8 cellular contexts compared by ENCODE assay signal in genomic region chr13:50185769-50186763, GRCh38.
A peak's percentile ranks its signal among the peaks of the same experiment; 100 is the strongest.
DNase-seq lines count a peak whose midpoint lies in the region; ATAC-seq, FAIRE-seq and TF ChIP-seq lines count a peak whose summit lies in the region.
"Not testable (repeated sequence)": the region's sequence is repeated elsewhere in the genome, so short reads cannot be mapped to it uniquely, and the experiment has no call there.

No MANE protein-coding gene starts in this region.

- TF ChIP-seq CTCF in CD8-positive, alpha-beta T cell (IDR thresholded peaks at IDR 0.05); endothelial cell (IDR thresholded peaks at IDR 0.05; ENCODE audit: unreplicated experiment); HepG2 (CRISPR knock-in tag; IDR thresholded peaks at IDR 0.05): not testable (repeated sequence)

- not testable (repeated sequence) for H3K36me3 ChIP-seq in CD8-positive, alpha-beta T cell (ENCODE audit: insufficient read depth, low read length); H7 (replicated peaks; ENCODE audit: control insufficient read depth, insufficient read depth, low read length); HepG2 (replicated peaks in 1 of 2; ENCODE audit: control insufficient read depth in 1 of 2, insufficient read depth in 2 of 2, low read length in 2 of 2); trophoblast cell (ENCODE audit: control insufficient read depth in 1 of 2, insufficient read depth in 2 of 2, low read length in 2 of 2)

- peak overlapping the region; percentile 61 for H3K4me3 Mint-ChIP-seq in CD8-positive, alpha-beta T cell
- H3K4me3 Mint-ChIP-seq in T-cell: peak overlapping the region; percentile 13 to 42 (median 25)
- H3K4me3 Mint-ChIP-seq in activated naive CD4-positive, alpha-beta T cell treated with anti-CD3 and anti-CD28 coated beads, Interleukin-2, amount 50 U/mL, for 24 hours: not testable (repeated sequence)
- peak overlapping the region; percentile 65 for H3K4me3 Mint-ChIP-seq in endothelial cell (ENCODE audit: unreplicated experiment)

- not testable (repeated sequence) for H3K23ac ChIP-seq in trophoblast cell (ENCODE audit: low read length)

- not testable (repeated sequence) for H3K4me1 Mint-ChIP-seq in CD8-positive, alpha-beta T cell (ENCODE audit: low read depth); activated naive CD4-positive, alpha-beta T cell treated with anti-CD3 and anti-CD28 coated beads, Interleukin-2, amount 50 U/mL, for 24 hours; endothelial cell (ENCODE audit: unreplicated experiment)
- peaks cover 0 to 25% (median 5%) of the 10 kb centered on the region in 3 donors for H3K4me1 Mint-ChIP-seq in T-cell

- not testable (repeated sequence) for H3K18ac ChIP-seq in trophoblast cell (ENCODE audit: low read length)

- H3K14ac ChIP-seq in trophoblast cell (ENCODE audit: low read length): not testable (repeated sequence)

- not testable (repeated sequence) for TF ChIP-seq RAD21 in HepG2 (CRISPR knock-in tag; IDR thresholded peaks at IDR 0.05)

- DNase-seq in CD8-positive, alpha-beta T cell; H7; T-cell; endothelial cell (ENCODE audit: low spot score); HepG2 (ENCODE audit: low spot score): not testable (repeated sequence)
- DNase-seq in NCI-H1417 (lab: John Stamatoyannopoulos, UW) (peak in 2 of 3 experiments; percentile 54 to 80), trophoblast cell (peak in 1 of 2 donors; percentile 28)

- POLR2A ChIA-PET in CD8-positive, alpha-beta T cell (lab: Charles Lee); T-cell (lab: Charles Lee): not testable (repeated sequence)
- POLR2A ChIA-PET in HepG2 (lab: Yijun Ruan, JAX): interaction anchor here (0.9 to 2.8 kb wide), 4 partner anchors 59 to 133 kb away, joined by 3 to 21 read pairs (median 8); no protein-coding TSS in a partner anchor

- not testable (repeated sequence) for H4K20me1 ChIP-seq in HepG2 (ENCODE audit: insufficient read depth, low read length)

- not testable (repeated sequence) for H3K4ac ChIP-seq in trophoblast cell (ENCODE audit: low read depth, low read length)

- not testable (repeated sequence) for H3K27me3 ChIP-seq in CD8-positive, alpha-beta T cell (ENCODE audit: insufficient read depth, low read length); H7 (ENCODE audit: control insufficient read depth, insufficient read depth, low read length); HepG2 (ENCODE audit: control insufficient read depth in 1 of 2, insufficient read depth in 2 of 2, low read length in 2 of 2); trophoblast cell (ENCODE audit: insufficient read depth, low read length)

- peak overlapping the region; percentile 49 for H3K27ac Mint-ChIP-seq in CD8-positive, alpha-beta T cell
- H3K27ac Mint-ChIP-seq in T-cell: peak overlapping the region in 1 of 2 donors; percentile 16
- H3K27ac Mint-ChIP-seq in activated naive CD4-positive, alpha-beta T cell treated with anti-CD3 and anti-CD28 coated beads, Interleukin-2, amount 50 U/mL, for 24 hours: peak overlapping the region; percentile 35
- H3K27ac Mint-ChIP-seq in endothelial cell (ENCODE audit: unreplicated experiment): peak overlapping the region; percentile 78

- in situ Hi-C loops in HepG2 (cut with HindIII; ENCODE audit: extremely low pct_ligation_motif_present, low pct_unique_long_range_greater_than_20kb): not testable (repeated sequence)

- not testable (repeated sequence) for H3K9me3 Mint-ChIP-seq in CD8-positive, alpha-beta T cell; T-cell; activated naive CD4-positive, alpha-beta T cell treated with anti-CD3 and anti-CD28 coated beads, Interleukin-2, amount 50 U/mL, for 24 hours; endothelial cell (ENCODE audit: unreplicated experiment)

- WGBS in HepG2 (ENCODE audit: low lambda C conversion rate): under 1% methylated on average over 8 of the region's 32 CpGs
- no CpG with 5 or more reads among the region's 32 CpGs for WGBS in trophoblast cell (ENCODE audit: extremely low coverage, insufficient coverage, insufficient read length)

- H3K4me2 ChIP-seq in HepG2 (ENCODE audit: low read depth, low read length): peak overlapping the region; percentile 74
- not testable (repeated sequence) for H3K4me2 ChIP-seq in trophoblast cell (ENCODE audit: low read length)

- not testable (repeated sequence) for H3K27me3 Mint-ChIP-seq in CD8-positive, alpha-beta T cell (ENCODE audit: low read depth); T-cell; activated naive CD4-positive, alpha-beta T cell treated with anti-CD3 and anti-CD28 coated beads, Interleukin-2, amount 50 U/mL, for 24 hours; endothelial cell (ENCODE audit: unreplicated experiment)

- intact Hi-C loops in CD8-positive, alpha-beta T cell (cut with DNase I, micrococcal nuclease): not testable (repeated sequence)
- intact Hi-C loops in HepG2 (cut with micrococcal nuclease; ENCODE audit: unreplicated experiment): loop anchor here (5.0 to 10.0 kb wide), 3 partner anchors 56 to 99 kb away; no protein-coding TSS in a partner anchor

- H4K12ac ChIP-seq in trophoblast cell (ENCODE audit: low read depth, low read length): not testable (repeated sequence)

- not testable (repeated sequence) for ATAC-seq in CD8-positive, alpha-beta T cell; T-cell (replicated peaks in 1 of 4)
- ATAC-seq in HepG2: peak; percentile 42

- not testable (repeated sequence) for H2BK120ac ChIP-seq in trophoblast cell (ENCODE audit: insufficient read depth, low read length, poor library complexity)

- TF ChIP-seq EP300 in HepG2 (IDR thresholded peaks at IDR 0.05; ENCODE audit: low read depth in 2 of 2, low read length in 2 of 2); HepG2 (CRISPR knock-in tag; IDR thresholded peaks at IDR 0.05; ENCODE audit: borderline replicate concordance): not testable (repeated sequence)

- peaks cover 50% of the 10 kb centered on the region for H3K79me2 ChIP-seq in HepG2 (ENCODE audit: insufficient read depth, low read length)
- H3K79me2 ChIP-seq in trophoblast cell (ENCODE audit: control insufficient read depth, insufficient read depth, low read length, poor library complexity): not testable (repeated sequence)

- H3K9ac ChIP-seq in HepG2 (ENCODE audit: insufficient read depth, low read depth, low read length): peak overlapping the region; percentile 96
- H3K9ac ChIP-seq in trophoblast cell (ENCODE audit: low read length): not testable (repeated sequence)

- H4K91ac ChIP-seq in trophoblast cell (ENCODE audit: low read depth, low read length): peak overlapping the region; percentile 37

- FAIRE-seq in HepG2 (lab: Jason Lieb, UNC): not testable (repeated sequence)

- not testable (repeated sequence) for H3K79me1 ChIP-seq in trophoblast cell (ENCODE audit: low read length)

- not testable (repeated sequence) for H2BK12ac ChIP-seq in trophoblast cell (ENCODE audit: low read length)

- CTCF ChIA-PET in CD8-positive, alpha-beta T cell (lab: Charles Lee); T-cell (lab: Charles Lee); HepG2 (lab: Yijun Ruan, JAX; ENCODE audit: low intra/inter-chr PET ratio, low total read pairs): not testable (repeated sequence)

- not testable (repeated sequence) for H3K4me1 ChIP-seq in CD8-positive, alpha-beta T cell (ENCODE audit: insufficient read depth, low read length); trophoblast cell (ENCODE audit: control insufficient read depth in 1 of 2, insufficient read depth in 2 of 2, low read length in 2 of 2)
- peaks cover 39% of the 10 kb centered on the region for H3K4me1 ChIP-seq in HepG2 (ENCODE audit: insufficient read depth, low read length)

- TF ChIP-seq POLR2A in HepG2 (IDR thresholded peaks at IDR 0.05; ENCODE audit: insufficient read depth in 1 of 2, low read depth in 2 of 2, low read length in 2 of 2): not testable (repeated sequence)

- not testable (repeated sequence) for H3K36me3 Mint-ChIP-seq in CD8-positive, alpha-beta T cell; T-cell; activated naive CD4-positive, alpha-beta T cell treated with anti-CD3 and anti-CD28 coated beads, Interleukin-2, amount 50 U/mL, for 24 hours; endothelial cell (ENCODE audit: low read depth, unreplicated experiment)

- H3K9me3 ChIP-seq in CD8-positive, alpha-beta T cell (ENCODE audit: low read length); HepG2 (ENCODE audit: low read length); trophoblast cell (ENCODE audit: insufficient read depth, low read depth, low read length): not testable (repeated sequence)

- H2AK5ac ChIP-seq in trophoblast cell (ENCODE audit: low read length): not testable (repeated sequence)

- H3K27ac ChIP-seq in CD8-positive, alpha-beta T cell (ENCODE audit: low read depth, low read length); trophoblast cell (ENCODE audit: low read depth, low read length): not testable (repeated sequence)
- peak overlapping the region; percentile 92 for H3K27ac ChIP-seq in HepG2 (ENCODE audit: extremely low read length, insufficient read depth, low read length)

- BruUV-seq in HepG2 (replicated peaks; lab: Mats Ljungman, UMichigan): TSS peak; percentile 61

- H4K8ac ChIP-seq in trophoblast cell (ENCODE audit: low read depth, low read length): peak overlapping the region; percentile 19

- not testable (repeated sequence) for H3K4me3 ChIP-seq in CD8-positive, alpha-beta T cell (ENCODE audit: low read depth, low read length); trophoblast cell (ENCODE audit: low read depth, low read length)
- H3K4me3 ChIP-seq in H7 (ENCODE audit: insufficient read depth, low read depth, low read length) (peak overlapping the region; percentile 43), HepG2 (replicated peaks in 1 of 3; ENCODE audit: insufficient read depth in 1 of 3, low read depth in 2 of 3, low read length in 3 of 3) (peak overlapping the region; percentile 60 to 92 (median 74))

- not testable (repeated sequence) for H2AFZ ChIP-seq in HepG2 (ENCODE audit: low read length); trophoblast cell (ENCODE audit: insufficient read depth, low read length, poor library complexity)

- H2BK5ac ChIP-seq in trophoblast cell (ENCODE audit: low read depth, low read length, poor library complexity): not testable (repeated sequence)

TF ChIP-seq in HepG2, 621 proteins besides CTCF, POLR2A, EP300 and RAD21 (continues in another document):
- TF ChIP-seq SALL1 (CRISPR knock-in tag; IDR thresholded peaks at IDR 0.05): peak; percentile 14; the same call in 1 of the 2 replicates
